8 cellular contexts compared by ENCODE assay signal in genomic region chr11:121426476-121427454, GRCh38. TPM values are rescaled to one million over a fixed set of nuclear protein-coding genes. Genes with fewer than 3 reads are reported as not detected.
DNase-seq lines count a peak whose midpoint lies in the region; ATAC-seq, FAIRE-seq and TF ChIP-seq lines count a peak whose summit lies in the region.

No MANE protein-coding gene starts in this region.

- H3K36me3 Mint-ChIP-seq in CD4-positive, alpha-beta memory T cell, result peaks cover 0 to 30% of the 10 kb centered on the region in 2 donors
- peaks cover 0 to 5% of the 10 kb centered on the region in 2 donors for H3K36me3 Mint-ChIP-seq in naive B cell

- H3K4me3 Mint-ChIP-seq in CD4-positive, alpha-beta memory T cell, result peak overlapping the region; percentile 70 to 85 (median 77)
- peak overlapping the region; percentile 59 to 88 (median 78) for H3K4me3 Mint-ChIP-seq in naive B cell

- FAIRE-seq in H1 (lab: Jason Lieb, UNC), result no peak

- peak overlapping the region in 1 of 4 experiments; percentile 0; a peak in 1 of 7 replicates for H3K9ac ChIP-seq in H1 (replicated peaks in 1 of 4; ENCODE audit: extremely low read depth in 1 of 4, low read depth in 3 of 4, low read length in 3 of 4)

- peak overlapping the region in 6 of 7 donors; percentile 14 to 81 (median 70) for H3K27ac Mint-ChIP-seq in CD4-positive, alpha-beta memory T cell
- peak overlapping the region; percentile 51 to 88 (median 71) for H3K27ac Mint-ChIP-seq in naive B cell

- no peak overlapping the region for H2BK120ac ChIP-seq in H1 (replicated peaks; ENCODE audit: low read depth, low read length)

- no peak overlapping the region for H2AK5ac ChIP-seq in H1 (ENCODE audit: low read depth, low read length)

- H4K91ac ChIP-seq in H1 (replicated peaks; ENCODE audit: insufficient read length, low read length), result peak overlapping the region; percentile 25

- no peak overlapping the region for H2BK15ac ChIP-seq in H1 (ENCODE audit: low read length)

- H2BK12ac ChIP-seq in H1 (ENCODE audit: low read depth, low read length), result peak overlapping the region; percentile 50; the same call in 1 of the 2 replicates

- no peaks in the 10 kb centered on the region for H3K27me3 ChIP-seq in CD4-positive, alpha-beta memory T cell (ENCODE audit: insufficient read depth, low read length)
- H3K27me3 ChIP-seq in H1 (replicated peaks in 1 of 4; ENCODE audit: control insufficient read depth in 3 of 4, extremely low read depth in 1 of 4, insufficient read depth in 3 of 4, low read length in 3 of 4), result peaks cover 0 to 12% (median 5%) of the 10 kb centered on the region in 4 experiments; a peak in 6 of 7 replicates
- H3K27me3 ChIP-seq in thymus (ENCODE audit: control insufficient read depth, insufficient read depth), result no peaks in the 10 kb centered on the region

- no peak overlapping the region for H3K4ac ChIP-seq in H1 (replicated peaks; ENCODE audit: insufficient read length, low read depth, low read length)

- no peaks in the 10 kb centered on the region for H3K27me3 Mint-ChIP-seq in CD4-positive, alpha-beta memory T cell
- H3K27me3 Mint-ChIP-seq in naive B cell, result no peaks in the 10 kb centered on the region

- H3K4me2 ChIP-seq in H1 (ENCODE audit: insufficient read depth in 1 of 2, low read depth in 2 of 2, low read length in 2 of 2), result peak overlapping the region; percentile 60 to 75

- peaks cover 30% of the 10 kb centered on the region for H3K4me1 ChIP-seq in CD4-positive, alpha-beta memory T cell (ENCODE audit: insufficient read depth, low read length)
- H3K4me1 ChIP-seq in H1 (replicated peaks in 1 of 4; ENCODE audit: control insufficient read depth in 3 of 4, insufficient read depth in 4 of 4, low read length in 3 of 4) (peaks cover 0 to 2% (median under 1%) of the 10 kb centered on the region in 4 experiments; a peak in 2 of 7 replicates), thymus (ENCODE audit: control insufficient read depth, insufficient read depth, low read length) (peaks cover 5% of the 10 kb centered on the region)

- H3K27ac ChIP-seq in CD4-positive, alpha-beta memory T cell (ENCODE audit: low read depth, low read length), result no peak overlapping the region
- H3K27ac ChIP-seq in H1 (ENCODE audit: low read depth, low read length) (no peak overlapping the region), thymus (ENCODE audit: low read depth) (no peak overlapping the region)

- no peak overlapping the region for H4K5ac ChIP-seq in H1 (ENCODE audit: insufficient read length, low read depth, low read length)

- no peaks in the 10 kb centered on the region for H3K79me1 ChIP-seq in H1 (ENCODE audit: low read depth, low read length)

- no peak overlapping the region for H3K23ac ChIP-seq in H1 (ENCODE audit: insufficient read length)

- TF ChIP-seq EP300 in H1 (IDR thresholded peaks at IDR 0.05; ENCODE audit: borderline replicate concordance in 1 of 2, low read depth in 2 of 2, low read length in 2 of 2), result no peak

- peak overlapping the region in 1 of 2 donors; percentile 49 for H3K4me3 ChIP-seq in CD4-positive, alpha-beta memory T cell (ENCODE audit: low read length in 2 of 2)
- peak overlapping the region; percentile 20 to 55 (median 35); a peak in 7 of 8 replicates for H3K4me3 ChIP-seq in H1 (ENCODE audit: extremely low read depth in 1 of 4, insufficient read depth in 2 of 4, low read depth in 3 of 4, low read length in 4 of 4)
- peak overlapping the region; percentile 32 for H3K4me3 ChIP-seq in thymus (ENCODE audit: low read length)

- no peaks in the 10 kb centered on the region for H3K36me3 ChIP-seq in CD4-positive, alpha-beta memory T cell (ENCODE audit: insufficient read depth, low read length)
- H3K36me3 ChIP-seq in H1 (ENCODE audit: control insufficient read depth in 2 of 4, insufficient read depth in 4 of 4, low read length in 3 of 4) (no peaks in the 10 kb centered on the region), thymus (ENCODE audit: control insufficient read depth, insufficient read depth) (no peaks in the 10 kb centered on the region)

- no peak overlapping the region for H3K56ac ChIP-seq in H1 (replicated peaks; ENCODE audit: insufficient read length, low read depth, low read length)

- CTCF ChIA-PET in CD4-positive, alpha-beta memory T cell (lab: Charles Lee; ENCODE audit: partially characterized antibody), result interaction anchor here (0.6 to 1.9 kb wide), 9 partner anchors 9 to 107 kb away, joined by 3 to 14 read pairs (median 3); no protein-coding TSS in a partner anchor
- CTCF ChIA-PET in H1 (lab: Charles Lee; ENCODE audit: partially characterized antibody), result interaction anchor here (0.7 to 1.8 kb wide), 10 partner anchors 10 to 174 kb away, joined by 3 to 4 read pairs (median 3); no protein-coding TSS in a partner anchor

- TF ChIP-seq POLR2A in H1 (IDR thresholded peaks at IDR 0.05; ENCODE audit: control extremely low read depth in 1 of 2, low read depth in 2 of 2, low read length in 2 of 2), result no peak

- POLR2A ChIA-PET in CD4-positive, alpha-beta memory T cell (lab: Charles Lee; ENCODE audit: partially characterized antibody), result interaction anchor here (0.6 to 6.2 kb wide), 15 partner anchors 8 to 105 kb away, joined by 3 to 81 read pairs (median 4); partner anchors contain the start of genes SORL1 and SORL1-AS1
- POLR2A ChIA-PET in H1 (lab: Charles Lee; ENCODE audit: partially characterized antibody), result interaction anchor here (0.8 to 1.5 kb wide), 4 partner anchors 20 to 1248 kb away, joined by 3 to 5 read pairs (median 4); no protein-coding TSS in a partner anchor

- 35% methylated on average over 44 of the region's 56 CpGs; no CpG with 5 or more reads in 1 of the 2 experiments for WGBS in H1 (ENCODE audit: extremely low coverage in 1 of 2, insufficient coverage in 1 of 2, insufficient read length in 1 of 2, insufficient replicate concordance in 2 of 2, low coverage in 1 of 2, low lambda C conversion rate in 2 of 2, missing lambda C conversion rate in 1 of 2), 2 experiments
- 28% methylated on average over 56 of the region's 56 CpGs for WGBS in thymus

- no peak overlapping the region; the same call in 1 of the 2 replicates for H4K8ac ChIP-seq in H1 (ENCODE audit: extremely low read depth, insufficient read depth, low read length)

- H3K79me2 ChIP-seq in H1 (ENCODE audit: control insufficient read depth in 1 of 2, insufficient read depth in 2 of 2, low read length in 2 of 2), result no peaks in the 10 kb centered on the region

- no peak overlapping the region for H2BK5ac ChIP-seq in H1 (ENCODE audit: low read depth, low read length)

- DNase-seq in CD4-positive, alpha-beta memory T cell, result peak in 4 of 5 donors; percentile 17 to 49 (median 38)
- peak; percentile 32 to 43 for DNase-seq in activated CD4-positive, alpha-beta T cell treated with anti-CD3 and anti-CD28 coated beads for 4 hours
- DNase-seq in H1 (ENCODE audit: low read depth in 1 of 2, low spot score in 2 of 2) (peak in 1 of 2 experiments; percentile 78), naive B cell (peak; percentile 60), glomerular visceral epithelial cell (ENCODE audit: extremely low spot score) (no peak)

- no peaks in the 10 kb centered on the region for H3K9me3 ChIP-seq in CD4-positive, alpha-beta memory T cell (ENCODE audit: control insufficient read depth in 1 of 2, low read length in 2 of 2)
- H3K9me3 ChIP-seq in H1 (ENCODE audit: insufficient read depth in 2 of 2, low read depth in 1 of 2, low read length in 1 of 2) (no peaks in the 10 kb centered on the region; a peak in 1 of 4 replicates), thymus (ENCODE audit: control insufficient read depth) (no peaks in the 10 kb centered on the region)

- TF ChIP-seq CTCF in H1 (IDR thresholded peaks at IDR 0.05; ENCODE audit: control extremely low read depth in 1 of 3, insufficient read depth in 1 of 3, low read depth in 1 of 3, low read length in 3 of 3), result peak in 1 of 3 experiments; percentile 16; a peak in 1 of 4 replicates

- intact Hi-C loops in CD4-positive, alpha-beta memory T cell (cut with micrococcal nuclease), result no loop called here

- H3K23me2 ChIP-seq in H1 (ENCODE audit: low read depth, low read length), result peaks cover 2% of the 10 kb centered on the region

- H2AFZ ChIP-seq in H1 (ENCODE audit: low read length), result peak overlapping the region; percentile 93

- H3K4me1 Mint-ChIP-seq in CD4-positive, alpha-beta memory T cell, result peaks cover 34 to 58% (median 50%) of the 10 kb centered on the region in 4 donors
- H3K4me1 Mint-ChIP-seq in naive B cell, result peaks cover 58 to 87% (median 81%) of the 10 kb centered on the region in 3 donors

- TF ChIP-seq RAD21 in H1 (IDR thresholded peaks at IDR 0.05 in 1 of 2, conservative IDR thresholded peaks at IDR 0.05 in 1 of 2; ENCODE audit: low read depth in 2 of 2, low read length in 2 of 2), result no peak; a peak in 1 of 4 replicates

- no peaks in the 10 kb centered on the region for H4K20me1 ChIP-seq in H1 (replicated peaks in 1 of 2; ENCODE audit: control insufficient read depth in 1 of 2, insufficient read depth in 2 of 2, low read length in 2 of 2)

- H2BK20ac ChIP-seq in H1 (ENCODE audit: low read length), result peak overlapping the region; percentile 38; the same call in 1 of the 2 replicates

- H3K14ac ChIP-seq in H1 (ENCODE audit: insufficient read length), result no peak overlapping the region

- ATAC-seq in HG02678 (IDR thresholded peaks at IDR 0.05; ENCODE audit: unreplicated experiment) (peak; percentile 57), naive B cell (ENCODE audit: low read depth in 2 of 2) (peak; percentile 37 to 48), GM21447 (IDR thresholded peaks at IDR 0.05; ENCODE audit: unreplicated experiment) (no peak)

- peak overlapping the region; percentile 11; the same call in 1 of the 2 replicates for H3K18ac ChIP-seq in H1 (ENCODE audit: extremely low read depth, low read length)

- no peaks in the 10 kb centered on the region for H3K9me3 Mint-ChIP-seq in CD4-positive, alpha-beta memory T cell
- H3K9me3 Mint-ChIP-seq in naive B cell, result peaks cover 0 to 9% (median 4%) of the 10 kb centered on the region in 7 donors

TF ChIP-seq in H1, 55 proteins besides CTCF, POLR2A, EP300 and RAD21 (continues in another document):
- peak; percentile 39 for TF ChIP-seq ASH2L (IDR thresholded peaks at IDR 0.05; ENCODE audit: low read length)
- no peak for TF ChIP-seq TAF1 (IDR thresholded peaks at IDR 0.05; ENCODE audit: low read depth, low read length)
- TF ChIP-seq CHD1 (IDR thresholded peaks at IDR 0.05; ENCODE audit: low read depth, low read length), result no peak

RNA-seq across cellular contexts. Expression of gene SORL1, which starts 25.3 kb away (rescaled TPM):
- 100 to 1,000 TPM; 610 to 660 TPM for total RNA-seq in CD4-positive, alpha-beta memory T cell
- polyA plus RNA-seq in CD4-positive, alpha-beta memory T cell, result 100 to 1,000 TPM; 159 to 283 TPM
- total RNA-seq in H1 (2021; fragmentation: NEBNext Ultra II Directional; extraction: Animal tissue kit (Norgen Biotek cat#: 25700)), result 65.5 and 66.6 TPM in 2 replicates
- 38.1 and 90.3 TPM in 2 replicates for polyA plus RNA-seq in H1 (2011; rRNA removed)
- 40.1 TPM for polyA plus RNA-seq in H1 (2011; cell fraction: cytosol; rRNA removed)
- 217 TPM for polyA plus RNA-seq in H1 (2011; cell fraction: nucleus; rRNA removed)
- 27.0 to 38.1 TPM (median 34.7 TPM) in 4 replicates for polyA plus RNA-seq in H1 (2012, experiment 1 of 2)
- 2.3 TPM for polyA plus RNA-seq in H1 (2012, experiment 2 of 2)
- polyA plus RNA-seq in H1 (2013, experiment 1 of 2), result 45.2 TPM
- polyA plus RNA-seq in H1 (2013, experiment 2 of 2), result 33.1 TPM
- polyA minus RNA-seq in H1 (2011; rRNA and poly(A)+ RNA removed), result 340 and 508 TPM in 2 replicates
- 105 TPM for polyA minus RNA-seq in H1 (2011; cell fraction: cytosol; rRNA and poly(A)+ RNA removed)
- polyA minus RNA-seq in H1 (2011; cell fraction: nucleus; rRNA and poly(A)+ RNA removed), result 189 TPM
- polyA plus RNA-seq in naive B cell (ENCODE audit: low read depth in 6 of 6), result 100 to 1,000 TPM in 1 of 6 donors, 10 to 100 TPM in 5; 61.7 to 102 (median 83.8) TPM
- polyA plus RNA-seq in thymus, result 7.4 TPM
